ENCODE assay signal across 1 cellular context in the genomic region with DNA sequence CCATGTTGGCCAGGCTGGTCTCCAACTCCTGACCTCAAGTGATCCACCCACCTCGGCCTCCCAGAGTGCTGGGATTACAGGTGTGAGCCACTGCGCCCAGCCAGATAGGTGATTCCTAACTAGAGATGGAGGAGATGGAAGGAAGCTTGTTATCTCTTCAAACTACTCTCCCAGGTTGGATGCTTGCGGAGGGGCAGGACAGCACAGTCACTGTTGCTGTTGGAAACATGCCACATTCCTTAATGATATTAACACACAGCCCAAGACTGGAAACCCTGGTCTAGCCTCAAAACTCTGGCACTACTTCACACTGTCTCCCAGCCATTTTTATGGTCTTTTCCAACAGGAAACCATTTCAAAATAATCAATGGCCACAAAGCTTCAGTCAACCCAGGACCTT.
TF ChIP-seq lines count a peak whose summit lies in the region.

No MANE protein-coding gene starts in this region.

TF ChIP-seq in GM23338, 12 proteins besides CTCF, POLR2A, EP300 and RAD21 (continued from another document):
- TF ChIP-seq, protein P1, sequence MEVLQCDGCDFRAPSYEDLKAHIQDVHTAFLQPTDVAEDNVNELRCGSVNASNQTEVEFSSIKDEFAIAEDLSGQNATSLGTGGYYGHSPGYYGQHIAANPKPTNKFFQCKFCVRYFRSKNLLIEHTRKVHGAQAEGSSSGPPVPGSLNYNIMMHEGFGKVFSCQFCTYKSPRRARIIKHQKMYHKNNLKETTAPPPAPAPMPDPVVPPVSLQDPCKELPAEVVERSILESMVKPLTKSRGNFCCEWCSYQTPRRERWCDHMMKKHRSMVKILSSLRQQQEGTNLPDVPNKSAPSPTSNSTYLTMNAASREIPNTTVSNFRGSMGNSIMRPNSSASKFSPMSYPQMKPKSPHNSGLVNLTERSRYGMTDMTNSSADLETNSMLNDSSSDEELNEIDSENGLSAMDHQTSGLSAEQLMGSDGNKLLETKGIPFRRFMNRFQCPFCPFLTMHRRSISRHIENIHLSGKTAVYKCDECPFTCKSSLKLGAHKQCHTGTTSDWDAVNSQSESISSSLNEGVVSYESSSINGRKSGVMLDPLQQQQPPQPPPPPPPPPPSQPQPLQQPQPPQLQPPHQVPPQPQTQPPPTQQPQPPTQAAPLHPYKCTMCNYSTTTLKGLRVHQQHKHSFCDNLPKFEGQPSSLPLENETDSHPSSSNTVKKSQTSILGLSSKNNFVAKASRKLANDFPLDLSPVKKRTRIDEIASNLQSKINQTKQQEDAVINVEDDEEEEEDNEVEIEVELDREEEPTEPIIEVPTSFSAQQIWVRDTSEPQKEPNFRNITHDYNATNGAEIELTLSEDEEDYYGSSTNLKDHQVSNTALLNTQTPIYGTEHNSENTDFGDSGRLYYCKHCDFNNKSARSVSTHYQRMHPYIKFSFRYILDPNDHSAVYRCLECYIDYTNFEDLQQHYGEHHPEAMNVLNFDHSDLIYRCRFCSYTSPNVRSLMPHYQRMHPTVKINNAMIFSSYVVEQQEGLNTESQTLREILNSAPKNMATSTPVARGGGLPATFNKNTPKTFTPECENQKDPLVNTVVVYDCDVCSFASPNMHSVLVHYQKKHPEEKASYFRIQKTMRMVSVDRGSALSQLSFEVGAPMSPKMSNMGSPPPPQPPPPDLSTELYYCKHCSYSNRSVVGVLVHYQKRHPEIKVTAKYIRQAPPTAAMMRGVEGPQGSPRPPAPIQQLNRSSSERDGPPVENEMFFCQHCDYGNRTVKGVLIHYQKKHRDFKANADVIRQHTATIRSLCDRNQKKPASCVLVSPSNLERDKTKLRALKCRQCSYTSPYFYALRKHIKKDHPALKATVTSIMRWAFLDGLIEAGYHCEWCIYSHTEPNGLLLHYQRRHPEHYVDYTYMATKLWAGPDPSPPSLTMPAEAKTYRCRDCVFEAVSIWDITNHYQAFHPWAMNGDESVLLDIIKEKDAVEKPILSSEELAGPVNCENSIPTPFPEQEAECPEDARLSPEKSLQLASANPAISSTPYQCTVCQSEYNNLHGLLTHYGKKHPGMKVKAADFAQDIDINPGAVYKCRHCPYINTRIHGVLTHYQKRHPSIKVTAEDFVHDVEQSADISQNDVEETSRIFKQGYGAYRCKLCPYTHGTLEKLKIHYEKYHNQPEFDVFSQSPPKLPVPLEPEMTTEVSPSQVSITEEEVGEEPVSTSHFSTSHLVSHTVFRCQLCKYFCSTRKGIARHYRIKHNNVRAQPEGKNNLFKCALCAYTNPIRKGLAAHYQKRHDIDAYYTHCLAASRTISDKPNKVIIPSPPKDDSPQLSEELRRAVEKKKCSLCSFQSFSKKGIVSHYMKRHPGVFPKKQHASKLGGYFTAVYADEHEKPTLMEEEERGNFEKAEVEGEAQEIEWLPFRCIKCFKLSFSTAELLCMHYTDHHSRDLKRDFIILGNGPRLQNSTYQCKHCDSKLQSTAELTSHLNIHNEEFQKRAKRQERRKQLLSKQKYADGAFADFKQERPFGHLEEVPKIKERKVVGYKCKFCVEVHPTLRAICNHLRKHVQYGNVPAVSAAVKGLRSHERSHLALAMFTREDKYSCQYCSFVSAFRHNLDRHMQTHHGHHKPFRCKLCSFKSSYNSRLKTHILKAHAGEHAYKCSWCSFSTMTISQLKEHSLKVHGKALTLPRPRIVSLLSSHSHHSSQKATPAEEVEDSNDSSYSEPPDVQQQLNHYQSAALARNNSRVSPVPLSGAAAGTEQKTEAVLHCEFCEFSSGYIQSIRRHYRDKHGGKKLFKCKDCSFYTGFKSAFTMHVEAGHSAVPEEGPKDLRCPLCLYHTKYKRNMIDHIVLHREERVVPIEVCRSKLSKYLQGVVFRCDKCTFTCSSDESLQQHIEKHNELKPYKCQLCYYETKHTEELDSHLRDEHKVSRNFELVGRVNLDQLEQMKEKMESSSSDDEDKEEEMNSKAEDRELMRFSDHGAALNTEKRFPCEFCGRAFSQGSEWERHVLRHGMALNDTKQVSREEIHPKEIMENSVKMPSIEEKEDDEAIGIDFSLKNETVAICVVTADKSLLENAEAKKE (CRISPR knock-in tag; IDR thresholded peaks at IDR 0.05) = no peak
- no peak for TF ChIP-seq POLR2AphosphoS5 (IDR thresholded peaks at IDR 0.05; ENCODE audit: low read depth)
- no peak for TF ChIP-seq ZNF114 (CRISPR knock-in tag; IDR thresholded peaks at IDR 0.05)
